8 cellular contexts compared by ENCODE assay signal in genomic region chr16:19086322-19087199, GRCh38. TPM values are rescaled to one million over a fixed set of nuclear protein-coding genes. Genes with fewer than 3 reads are reported as not detected.
A peak's percentile ranks its signal among the peaks of the same experiment; 100 is the strongest.
DNase-seq lines count a peak whose midpoint lies in the region; ATAC-seq and TF ChIP-seq lines count a peak whose summit lies in the region.

No MANE protein-coding gene starts in this region.

- no peak overlapping the region for H3K27ac ChIP-seq in DND-41 (ENCODE audit: low read length)
- H3K27ac ChIP-seq in tibial nerve = peak overlapping the region in 3 of 4 donors; percentile 21 to 36 (median 34)

- H3K9me3 ChIP-seq in DND-41 (ENCODE audit: insufficient read depth, low read length, severe bottlenecking) = no peaks in the 10 kb centered on the region
- no peaks in the 10 kb centered on the region for H3K9me3 ChIP-seq in tibial nerve

- H3K4me3 Mint-ChIP-seq in activated naive CD8-positive, alpha-beta T cell treated with anti-CD3 and anti-CD28 coated beads, Interleukin-2, amount 10 ng/mL, durations not matched to agents 7 days and 5 days = peak overlapping the region; percentile 67

- 0 out of 2 replicates have a peak, but pooled peaks cover 3% of the 10 kb centered on the region for H3K36me3 ChIP-seq in DND-41 (ENCODE audit: insufficient read depth, low read length)
- H3K36me3 ChIP-seq in tibial nerve = peaks cover 0 to 9% (median 0%) of the 10 kb centered on the region in 3 donors

- peak overlapping the region; percentile 46 for H3K4me2 ChIP-seq in DND-41 (ENCODE audit: insufficient read depth, low read length)

- H3K27me3 ChIP-seq in DND-41 (ENCODE audit: insufficient read depth, low read length, poor library complexity) = peaks cover 4% of the 10 kb centered on the region
- H3K27me3 ChIP-seq in tibial nerve = no peaks in the 10 kb centered on the region

- peak; percentile 13 to 67 for TF ChIP-seq EP300 in tibial nerve (IDR thresholded peaks at IDR 0.05)

- ATAC-seq in DND-41 (ENCODE audit: insufficient read depth, low read depth) = peak; percentile 98
- peak; percentile 97 for ATAC-seq in activated naive CD8-positive, alpha-beta T cell treated with anti-CD3 and anti-CD28 coated beads, Interleukin-2, amount 10 ng/mL, durations not matched to agents 7 days and 5 days (ENCODE audit: low read depth)

- no peaks in the 10 kb centered on the region for H3K36me3 Mint-ChIP-seq in activated naive CD8-positive, alpha-beta T cell treated with anti-CD3 and anti-CD28 coated beads, Interleukin-2, amount 10 ng/mL, durations not matched to agents 7 days and 5 days

- H3K27me3 Mint-ChIP-seq in activated naive CD8-positive, alpha-beta T cell treated with anti-CD3 and anti-CD28 coated beads, Interleukin-2, amount 10 ng/mL, durations not matched to agents 7 days and 5 days = peaks cover 27% of the 10 kb centered on the region

- peak; percentile 68 for DNase-seq in DND-41
- DNase-seq in GOT3 (lab: John Stamatoyannopoulos, UW) = peak; percentile 64
- peak; percentile 91 for DNase-seq in MV-4-11 (lab: John Stamatoyannopoulos, UW)
- DNase-seq in SKM-1 treated with dmso at 0.1 percent for 144 hours (lab: John Stamatoyannopoulos, UW; ENCODE audit: unreplicated experiment) = peak; percentile 85
- DNase-seq in activated naive CD8-positive, alpha-beta T cell treated with anti-CD3 and anti-CD28 coated beads, Interleukin-2, amount 10 ng/mL, durations not matched to agents 7 days and 5 days = peak; percentile 92
- peak; percentile 95 for DNase-seq in cardiac septum (ENCODE audit: low spot score)
- peak; percentile 75 for DNase-seq in pons (ENCODE audit: low spot score)
- peak; percentile 70 for DNase-seq in tibial nerve (ENCODE audit: low spot score in 2 of 2)

- intact Hi-C loops in cardiac septum (cut with DNase I) = loop anchor here (1.0 kb wide), 2 partner anchors 289 to 416 kb away; no protein-coding TSS in a partner anchor

- peaks cover 7% of the 10 kb centered on the region for H3K9me3 Mint-ChIP-seq in activated naive CD8-positive, alpha-beta T cell treated with anti-CD3 and anti-CD28 coated beads, Interleukin-2, amount 10 ng/mL, durations not matched to agents 7 days and 5 days

- peak; percentile 94 for TF ChIP-seq CTCF in DND-41 (IDR thresholded peaks at IDR 0.05; ENCODE audit: borderline replicate concordance, extremely low read depth, low read length, poor library complexity, severe bottlenecking)
- peak; percentile 98 to 99 (median 98) for TF ChIP-seq CTCF in tibial nerve (IDR thresholded peaks at IDR 0.05)

- H4K20me1 ChIP-seq in DND-41 (ENCODE audit: insufficient read depth, low read length) = no peaks in the 10 kb centered on the region

- peak overlapping the region; percentile 57; the same call in 1 of the 2 replicates for H2AFZ ChIP-seq in DND-41 (ENCODE audit: low read depth, low read length)

- H3K4me1 Mint-ChIP-seq in activated naive CD8-positive, alpha-beta T cell treated with anti-CD3 and anti-CD28 coated beads, Interleukin-2, amount 10 ng/mL, durations not matched to agents 7 days and 5 days = peaks cover 3% of the 10 kb centered on the region

- H3K9ac ChIP-seq in DND-41 (ENCODE audit: low read depth, low read length) = no peak overlapping the region

- H3K4me1 ChIP-seq in DND-41 (ENCODE audit: insufficient read depth, low read length) = peaks cover 8% of the 10 kb centered on the region
- H3K4me1 ChIP-seq in tibial nerve = peaks cover 0 to 12% (median 7%) of the 10 kb centered on the region in 4 donors

- TF ChIP-seq POLR2A in tibial nerve (IDR thresholded peaks at IDR 0.05) = peak in 1 of 2 donors; percentile 24

- no peak overlapping the region for H3K27ac Mint-ChIP-seq in activated naive CD8-positive, alpha-beta T cell treated with anti-CD3 and anti-CD28 coated beads, Interleukin-2, amount 10 ng/mL, durations not matched to agents 7 days and 5 days

- WGBS in tibial nerve, 2 donors = 6 to 22% methylated on average over 11 to 36 of the region's 52 CpGs

- no peaks in the 10 kb centered on the region for H3K79me2 ChIP-seq in DND-41 (ENCODE audit: insufficient read depth, low read length)

- POLR2A ChIA-PET in activated naive CD8-positive, alpha-beta T cell treated with anti-CD3 and anti-CD28 coated beads, Interleukin-2, amount 10 ng/mL, durations not matched to agents 7 days and 5 days (lab: Charles Lee) = interaction anchor here (0.9 kb wide), 1 partner anchor 405 kb away, joined by 3 read pairs; no protein-coding TSS in a partner anchor

- no peak overlapping the region for H3K4me3 ChIP-seq in DND-41 (ENCODE audit: low read depth in 1 of 2, low read length in 2 of 2)
- peak overlapping the region; percentile 17 to 74 (median 45) for H3K4me3 ChIP-seq in tibial nerve

RNA-seq across cellular contexts. Expression of gene COQ7, which starts 19.1 kb away (rescaled TPM):
- total RNA-seq in activated naive CD8-positive, alpha-beta T cell treated with anti-CD3 and anti-CD28 coated beads, Interleukin-2, amount 10 ng/mL, durations not matched to agents 7 days and 5 days = 10 to 100 TPM; 13.3 to 16.3 TPM
- total RNA-seq in cardiac septum (32.6 TPM), tibial nerve (10 to 100 TPM; 12.7 to 19.8 (median 14.2) TPM)

RNA-seq across cellular contexts. Expression of gene ITPRIPL2, which starts 27.2 kb away (rescaled TPM):
- total RNA-seq in activated naive CD8-positive, alpha-beta T cell treated with anti-CD3 and anti-CD28 coated beads, Interleukin-2, amount 10 ng/mL, durations not matched to agents 7 days and 5 days = 1 to 10 TPM; 1.0 to 1.4 TPM
- total RNA-seq in cardiac septum = 24.6 TPM
- 10 to 100 TPM; 51.3 to 68.7 (median 59.6) TPM for total RNA-seq in tibial nerve

Comparison
In these comparisons a context has a peak if more than half of its experiments do, and no peak if none do; other contexts are left out.
1. H3K4me3 ChIP-seq: peak in tibial nerve (4 of 4); none in DND-41 (0 of 2).
2. RNA of gene ITPRIPL2, which starts 27.2 kb away (total RNA-seq): 51.3 to 68.7 TPM in tibial nerve and 24.6 TPM in cardiac septum (single experiment); 1.0 to 1.4 TPM in activated naive CD8-positive, alpha-beta T cell treated with anti-CD3 and anti-CD28 coated beads, Interleukin-2, amount 10 ng/mL, durations not matched to agents 7 days and 5 days; every median in the first group is over 10 times any median in the second.
3. Peak in every context shown above with its lines, with median percentiles within 50 percentile points of each other: DNase-seq.